ENCODE assay signal across 34 cellular contexts in the genomic region with DNA sequence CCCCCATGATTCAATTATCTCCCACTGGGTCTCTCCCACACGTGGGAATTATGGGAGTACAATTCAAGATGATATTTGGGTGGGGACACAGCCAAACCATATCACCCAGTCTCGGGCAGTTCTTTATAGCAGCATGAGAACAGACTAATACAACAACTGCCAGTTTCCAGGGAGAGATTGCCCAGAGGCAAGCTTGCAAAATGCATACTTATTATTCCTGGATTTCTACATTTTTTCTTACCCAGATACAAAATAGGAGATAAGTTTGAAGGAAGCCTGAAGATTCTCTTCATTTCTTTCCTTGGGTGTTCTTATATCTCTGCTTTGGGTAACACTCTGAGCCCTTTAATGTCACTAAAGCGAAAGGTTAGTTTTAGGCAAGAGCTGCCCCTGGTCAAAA.
"Had no signal": no experiment of that assay in that cellular context is flagged by ENCODE, and none has a peak within 500 bp of the region (broad histone marks: within the 10 kb centered on the region; RNA-seq: fewer than 3 reads in every experiment).

No MANE protein-coding gene starts in this region.

- H3K4me3 ChIP-seq: MG63 had no signal

- DNase-seq: Karpas-422, Kasumi-1, KBM-7, KG1, MG63, MM.1S, MV-4-11, NCI-H1048, NCI-H1092, NCI-H1092 treated with DMSO at 0.1 percent for 48 hours, NCI-H1105, NCI-H1105 treated with DMSO at 0.1 percent for 48 hours, NCI-H1417 treated with DMSO at 0.1 percent for 48 hours, NCI-H1436, NCI-H1436 treated with DMSO at 0.1 percent for 48 hours, NCI-H146, NCI-H1694, NCI-H1694 treated with DMSO at 0.1 percent for 48 hours, NCI-H187, NCI-H187 treated with DMSO at 0.1 percent for 48 hours, NCI-H1930, NCI-H2029, NCI-H2029 treated with DMSO at 0.1 percent for 48 hours, NCI-H2081, NCI-H2081 treated with DMSO at 0.1 percent for 48 hours, NCI-H2107, NCI-H2171, NCI-H2171 treated with DMSO at 0.1 percent for 48 hours, NCI-H2227 treated with DMSO at 0.1 percent for 48 hours, NCI-H226, NCI-H345, NCI-H446, NCI-H446 treated with DMSO at 0.1 percent for 48 hours had no signal

- H3K27ac ChIP-seq: KMS-11 had no signal

- H3K9ac ChIP-seq: KMS-11 had no signal

- H3K36me3 ChIP-seq: MG63 had no signal

- H3K4me2 ChIP-seq: KMS-11 had no signal
